Comparison of ENCODE assay signal across 19 cellular contexts in genomic region chrX:77003530-77003929, GRCh38.
"Had no signal": no experiment of that assay in that cellular context is flagged by ENCODE, and none has a peak within 500 bp of the region (broad histone marks: within the 10 kb centered on the region; RNA-seq: fewer than 3 reads in every experiment).

No MANE protein-coding gene starts in this region.

- FAIRE-seq: islet of Langerhans had no signal

- H3K36me3 Mint-ChIP-seq: mesothelial cell of epicardium; naive thymus-derived CD8-positive, alpha-beta T cell had no signal

- H3K4me3 Mint-ChIP-seq: activated B cell treated with CpG ODN at 0.5 μM for 24 hours; endodermal cell; mesothelial cell of epicardium; naive thymus-derived CD8-positive, alpha-beta T cell; T-helper 17 cell had no signal

- H3K27ac ChIP-seq: body of pancreas, cardiac muscle cell, heart left ventricle, prostate gland, SJSA1, spleen, tibial nerve had no signal

- DNase-seq: activated B cell treated with CpG ODN at 0.5 μM for 24 hours; activated effector memory CD4-positive, alpha-beta T cell treated with Interleukin-2 at 50 U/mL for 16 hours; body of pancreas; cortex of kidney; endodermal cell; left ventricle myocardium superior; mammary epithelial cell; naive thymus-derived CD8-positive, alpha-beta T cell; spleen; stimulated activated naive CD4-positive, alpha-beta T cell; substantia nigra; T-helper 17 cell had no signal

- H3K27me3 Mint-ChIP-seq: activated B cell treated with CpG ODN at 0.5 μM for 24 hours, T-helper 17 cell had no signal

- H3K4me3 ChIP-seq: body of pancreas, cardiac muscle cell, heart left ventricle, prostate gland, SJSA1, spleen, tibial nerve had no signal

- H3K9me3 Mint-ChIP-seq: activated B cell treated with CpG ODN at 0.5 μM for 24 hours had no signal

- H3K36me3 ChIP-seq: cardiac muscle cell, heart left ventricle, prostate gland, SJSA1, spleen, tibial nerve had no signal

- H3K27me3 ChIP-seq: body of pancreas, cardiac muscle cell, SJSA1, spleen had no signal

- ATAC-seq: body of pancreas; left ventricle myocardium superior; naive thymus-derived CD8-positive, alpha-beta T cell; T-helper 17 cell had no signal

- H3K27ac Mint-ChIP-seq: activated B cell treated with CpG ODN at 0.5 μM for 24 hours; endodermal cell; mesothelial cell of epicardium; naive thymus-derived CD8-positive, alpha-beta T cell; T-helper 17 cell had no signal

- H3K4me1 Mint-ChIP-seq: activated B cell treated with CpG ODN at 0.5 μM for 24 hours, endodermal cell, mesothelial cell of epicardium had no signal

- H3K4me1 ChIP-seq: body of pancreas, heart left ventricle, prostate gland, SJSA1, spleen, tibial nerve had no signal

- H3K9me3 ChIP-seq: body of pancreas, prostate gland, SJSA1, tibial nerve had no signal
